Comparison of ENCODE assay signal across 1 cellular context in genomic region chr9:89812556-89813181, GRCh38.
A peak's percentile ranks its signal among the peaks of the same experiment; 100 is the strongest.
TF ChIP-seq lines count a peak whose summit lies in the region.

No MANE protein-coding gene starts in this region.

TF ChIP-seq in GM12878, 131 proteins besides CTCF, POLR2A, EP300 and RAD21:
- TF ChIP-seq NKRF (conservative IDR thresholded peaks at IDR 0.05) (no peak), HDAC6 (IDR thresholded peaks at IDR 0.05; ENCODE audit: unreplicated experiment) (no peak), CREB1 (IDR thresholded peaks at IDR 0.05; ENCODE audit: low read depth) (no peak), E4F1 (IDR thresholded peaks at IDR 0.05; ENCODE audit: borderline replicate concordance, partially characterized antibody) (no peak), NR2F1 (conservative IDR thresholded peaks at IDR 0.05) (peak; percentile 39; the same call in 1 of the 2 replicates), NFIC (IDR thresholded peaks at IDR 0.05; ENCODE audit: low read depth, low read length) (no peak), NRF1 (conservative IDR thresholded peaks at IDR 0.05; ENCODE audit: low read depth, low read length) (no peak)
